16 cellular contexts compared by ENCODE assay signal in the genomic region with DNA sequence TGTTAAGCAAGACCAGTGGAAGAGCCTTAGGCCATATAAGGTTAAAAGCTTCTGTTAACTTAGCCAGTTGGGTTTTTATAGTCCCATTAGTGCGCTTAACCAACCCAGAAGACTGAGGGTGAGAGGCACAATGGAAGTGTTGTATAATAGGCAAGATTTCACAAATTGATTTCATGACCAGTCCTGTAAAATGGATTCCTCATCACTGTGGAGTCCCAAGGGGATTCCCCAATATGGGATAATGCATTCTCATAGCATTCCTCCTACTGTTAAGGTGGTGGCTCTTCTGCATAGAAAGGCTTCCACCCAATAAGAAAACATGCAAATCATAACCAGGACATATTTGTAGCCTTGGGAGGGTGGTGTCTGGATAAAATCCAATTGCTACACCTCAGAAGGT. TPM values are rescaled to one million over a fixed set of nuclear protein-coding genes. Genes with fewer than 3 reads are reported as not detected.
DNase-seq lines count a peak whose midpoint lies in the region; ATAC-seq, FAIRE-seq and TF ChIP-seq lines count a peak whose summit lies in the region.
"Had no signal": no experiment of that assay in that cellular context is flagged by ENCODE, and none has a peak within 500 bp of the region (broad histone marks: within the 10 kb centered on the region; RNA-seq: fewer than 3 reads in every experiment).

No MANE protein-coding gene starts in this region.

- peak; percentile 26 for DNase-seq in ELR (ENCODE audit: low read depth)
- DNase-seq in RCC 7860 (ENCODE audit: low spot score) = peak; percentile 64
- peak; percentile 75 for DNase-seq in epithelial cell of prostate (ENCODE audit: low read depth, low spot score)
- peak; percentile 68 for DNase-seq in renal cortical epithelial cell (ENCODE audit: low read depth)
- no peak for DNase-seq in mucosa of descending colon
- no peak for DNase-seq in CD4-positive, alpha-beta T cell
- no peak for DNase-seq in NCI-H187 treated with DMSO at 0.1 percent for 48 hours (lab: John Stamatoyannopoulos, UW)
- DNase-seq: CD4-positive, alpha-beta memory T cell; H7; NCI-H1048; NCI-H146; NCI-H748 treated with DMSO at 0.1 percent for 48 hours; Peyer's patch; SIG-M5 had no signal

- no peak for TF ChIP-seq CTCF in mucosa of descending colon (IDR thresholded peaks at IDR 0.05)
- no peak for TF ChIP-seq CTCF in CD4-positive, alpha-beta T cell (IDR thresholded peaks at IDR 0.05)

- intact Hi-C loops in mucosa of descending colon (cut with DNase I, micrococcal nuclease) = no loop called here
- intact Hi-C loops in CD4-positive, alpha-beta T cell (cut with DNase I, micrococcal nuclease) = no loop called here

- CTCF ChIA-PET in CD4-positive, alpha-beta T cell (lab: Charles Lee) = interaction anchor here (0.6 kb wide), 1 partner anchor 474 kb away, joined by 4 read pairs; no protein-coding TSS in a partner anchor

- H3K27me3 Mint-ChIP-seq in CD4-positive, alpha-beta T cell = peaks cover 22% of the 10 kb centered on the region

- no peaks in the 10 kb centered on the region for H3K36me3 ChIP-seq in mucosa of descending colon (ENCODE audit: low read depth)
- H3K36me3 ChIP-seq: Peyer's patch had no signal

- FAIRE-seq in RCC 7860 (lab: Jason Lieb, UNC) = no peak

- no peaks in the 10 kb centered on the region for H3K9me3 ChIP-seq in mucosa of descending colon
- no peaks in the 10 kb centered on the region for H3K9me3 ChIP-seq in CD4-positive, alpha-beta T cell (ENCODE audit: control insufficient read depth, low read length)
- H3K9me3 ChIP-seq: Peyer's patch had no signal

- POLR2A ChIA-PET in CD4-positive, alpha-beta T cell (lab: Charles Lee) = no interaction called here

- H3K4me1 ChIP-seq in mucosa of descending colon (ENCODE audit: low read depth) = no peaks in the 10 kb centered on the region
- H3K4me1 ChIP-seq: Peyer's patch had no signal

- H3K27me3 ChIP-seq in CD4-positive, alpha-beta T cell (ENCODE audit: control insufficient read depth, insufficient read depth, low read length) = peaks cover 11% of the 10 kb centered on the region
- H3K27me3 ChIP-seq: Peyer's patch had no signal

- H3K27ac ChIP-seq in epithelial cell of prostate = peak overlapping the region; percentile 89
- no peak overlapping the region for H3K27ac ChIP-seq in CD4-positive, alpha-beta T cell (ENCODE audit: low read depth, low read length)
- H3K27ac ChIP-seq: Peyer's patch had no signal

- ATAC-seq in mucosa of descending colon = no peak
- ATAC-seq in CD4-positive, alpha-beta T cell (ENCODE audit: poor library complexity) = no peak

- H3K4me3 ChIP-seq in mucosa of descending colon = no peak overlapping the region
- H3K4me3 ChIP-seq: Peyer's patch had no signal

- no peaks in the 10 kb centered on the region for H3K9me3 Mint-ChIP-seq in CD4-positive, alpha-beta T cell

- peaks cover 3% of the 10 kb centered on the region for H3K4me1 Mint-ChIP-seq in CD4-positive, alpha-beta T cell (ENCODE audit: low read depth)
- H3K4me1 Mint-ChIP-seq: B cell had no signal

- no peak overlapping the region for H3K27ac Mint-ChIP-seq in CD4-positive, alpha-beta T cell
- H3K27ac Mint-ChIP-seq: B cell; CD4-positive, alpha-beta memory T cell had no signal

- no peak overlapping the region for H3K4me3 Mint-ChIP-seq in CD4-positive, alpha-beta T cell
- H3K4me3 Mint-ChIP-seq: B cell; CD4-positive, alpha-beta memory T cell had no signal

- no peaks in the 10 kb centered on the region for H3K36me3 Mint-ChIP-seq in CD4-positive, alpha-beta T cell (ENCODE audit: low read depth)
- H3K36me3 Mint-ChIP-seq: CD4-positive, alpha-beta memory T cell had no signal

RNA-seq across cellular contexts. Expression of a gene that starts 22.1 kb away (rescaled TPM):
- total RNA-seq in renal cortical epithelial cell (1.2 and 2.2 TPM in 2 replicates), mucosa of descending colon (100 to 1,000 TPM in 1 of 3 donors, 10 to 100 TPM in 2; 23.6 to 138 (median 31.7) TPM)
- under 1 TPM; 0.06 to 0.16 TPM for total RNA-seq in CD4-positive, alpha-beta T cell
- total RNA-seq: HT-29 had no signal

Comparison
In these comparisons a context has a peak if more than half of its experiments do, and no peak if none do; other contexts are left out.
1. DNase-seq: peak in ELR (single experiment), RCC 7860 (single experiment), epithelial cell of prostate (single experiment) and renal cortical epithelial cell (single experiment); none in mucosa of descending colon (0 of 3), CD4-positive, alpha-beta T cell (0 of 10) and NCI-H187 treated with DMSO at 0.1 percent for 48 hours (single experiment).